In the genomic region with DNA sequence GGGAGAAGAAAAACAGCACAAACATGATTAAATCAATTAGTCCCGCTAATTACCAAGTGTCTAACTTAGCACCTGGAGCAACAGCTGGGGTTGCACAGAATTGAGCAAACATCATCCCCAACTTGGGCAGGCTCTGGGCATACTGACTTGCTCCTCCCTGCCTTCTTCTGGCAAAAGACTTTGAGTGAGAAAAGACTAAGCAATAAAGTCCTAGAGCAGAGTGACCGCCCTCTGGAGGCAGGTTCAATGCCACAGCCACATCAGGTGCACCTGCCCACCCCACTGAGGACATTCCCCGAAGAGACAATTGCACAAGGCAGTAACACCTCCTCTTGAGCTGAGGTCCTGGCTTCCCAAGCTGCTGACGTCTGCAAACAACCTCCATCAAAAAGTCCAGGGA, we compare ENCODE assay signal across 14 cellular contexts.
DNase-seq lines count a peak whose midpoint lies in the region; ATAC-seq and TF ChIP-seq lines count a peak whose summit lies in the region.
"Had no signal": no experiment of that assay in that cellular context is flagged by ENCODE, and none has a peak within 500 bp of the region (broad histone marks: within the 10 kb centered on the region; RNA-seq: fewer than 3 reads in every experiment).

No MANE protein-coding gene starts in this region.

- ATAC-seq in GM18511 (IDR thresholded peaks at IDR 0.05; ENCODE audit: unreplicated experiment), result peak; percentile 75
- no peak for ATAC-seq in Right ventricle myocardium inferior
- no peak for ATAC-seq in HG03442 (IDR thresholded peaks at IDR 0.05; ENCODE audit: unreplicated experiment)
- ATAC-seq in HG03108 (IDR thresholded peaks at IDR 0.05; ENCODE audit: unreplicated experiment), result no peak
- ATAC-seq in HG03565 (IDR thresholded peaks at IDR 0.05; ENCODE audit: unreplicated experiment), result no peak
- ATAC-seq: stimulated activated naive CD8-positive, alpha-beta T cell treated with anti-CD3 and anti-CD28 coated beads, Interleukin-15, amount 100 ng/mL, for 72 hours had no signal

- H3K4me1 ChIP-seq in Caco-2, result peaks cover 27% of the 10 kb centered on the region

- intact Hi-C loops in Caco-2 (cut with micrococcal nuclease; ENCODE audit: unreplicated experiment) (loop anchor here (1.0 kb wide), 1 partner anchor 359 kb away; no protein-coding TSS in a partner anchor), Right ventricle myocardium inferior (cut with DNase I) (no loop called here)

- no TSS peak for BruUV-seq in Caco-2 (replicated peaks; lab: Mats Ljungman, UMichigan)

- CTCF ChIA-PET in Caco-2 (lab: Charles Lee), result interaction anchor here (0.5 kb wide), 1 partner anchor 307 kb away, joined by 3 read pairs; no protein-coding TSS in a partner anchor

- DNase-seq in Caco-2 (peak in 1 of 2 experiments; percentile 49), NCI-H69 (lab: John Stamatoyannopoulos, UW) (peak; percentile 74), iPS-NIHi11 (ENCODE audit: low spot score) (peak; percentile 49), Right ventricle myocardium inferior (ENCODE audit: missing footprints) (no peak)
- DNase-seq: activated CD4-positive, alpha-beta T cell treated with anti-CD3 and anti-CD28 coated beads, Interleukin-2, amount 50 U/mL, for 4 hours; amniotic stem cell; IMR-90; NCI-H1417 treated with DMSO at 0.1 percent for 48 hours; stimulated activated naive CD8-positive, alpha-beta T cell treated with anti-CD3 and anti-CD28 coated beads, Interleukin-15, amount 100 ng/mL, for 72 hours had no signal

- H3K27me3 Mint-ChIP-seq in Caco-2 (ENCODE audit: insufficient read depth, unreplicated experiment), result no peaks in the 10 kb centered on the region

- 0 out of 2 replicates have a peak, but pooled peaks cover 5% of the 10 kb centered on the region for H3K9me3 ChIP-seq in Caco-2

- H3K27ac Mint-ChIP-seq in Caco-2 (ENCODE audit: unreplicated experiment), result no peak overlapping the region
- H3K27ac Mint-ChIP-seq: stimulated activated naive CD8-positive, alpha-beta T cell treated with anti-CD3 and anti-CD28 coated beads, Interleukin-15, amount 100 ng/mL, for 72 hours had no signal

- H3K9me3 Mint-ChIP-seq in Caco-2 (ENCODE audit: unreplicated experiment), result peaks cover 19% of the 10 kb centered on the region

- no peaks in the 10 kb centered on the region for H3K36me3 ChIP-seq in Caco-2 (ENCODE audit: control insufficient read depth, insufficient read depth, low read length)

- H3K4me1 Mint-ChIP-seq in Caco-2 (ENCODE audit: low read depth, unreplicated experiment), result peaks cover 8% of the 10 kb centered on the region
- H3K4me1 Mint-ChIP-seq: stimulated activated naive CD8-positive, alpha-beta T cell treated with anti-CD3 and anti-CD28 coated beads, Interleukin-15, amount 100 ng/mL, for 72 hours had no signal

- H3K36me3 Mint-ChIP-seq in Caco-2 (ENCODE audit: insufficient read depth, unreplicated experiment), result peaks cover 18% of the 10 kb centered on the region

- peak; percentile 20 to 41 for TF ChIP-seq CTCF in Caco-2 (IDR thresholded peaks at IDR 0.05; ENCODE audit: insufficient read depth in 1 of 2, low read depth in 1 of 2, low read length in 1 of 2, severe bottlenecking in 1 of 2, unreplicated experiment in 1 of 2)

- no peak overlapping the region for H3K4me3 Mint-ChIP-seq in Caco-2 (ENCODE audit: unreplicated experiment)
- H3K4me3 Mint-ChIP-seq: stimulated activated naive CD8-positive, alpha-beta T cell treated with anti-CD3 and anti-CD28 coated beads, Interleukin-15, amount 100 ng/mL, for 72 hours had no signal

- no peak overlapping the region for H3K4me3 ChIP-seq in Caco-2 (ENCODE audit: low read depth, low read length)
- H3K4me3 ChIP-seq: lung had no signal

- H3K27me3 ChIP-seq in Caco-2 (replicated peaks; ENCODE audit: control insufficient read depth, insufficient read depth, low read length), result no peaks in the 10 kb centered on the region

- POLR2A ChIA-PET in Caco-2 (lab: Charles Lee), result no interaction called here
